In genomic region chr19:802497-802887, GRCh38 we compare ENCODE assay signal across 8 cellular contexts. TPM values are rescaled to one million over a fixed set of nuclear protein-coding genes. Genes with fewer than 3 reads are reported as not detected.
DNase-seq lines count a peak whose midpoint lies in the region; ATAC-seq lines count a peak whose summit lies in the region.
"Had no signal": no experiment of that assay in that cellular context is flagged by ENCODE, and none has a peak within 500 bp of the region (broad histone marks: within the 10 kb centered on the region; RNA-seq: fewer than 3 reads in every experiment).

No MANE protein-coding gene starts in this region.

- peak overlapping the region; percentile 9 for H3K27ac ChIP-seq in ectodermal cell (ENCODE audit: insufficient read depth, low read depth, low read length, poor library complexity, severe bottlenecking)
- H3K27ac ChIP-seq in skeletal muscle tissue (ENCODE audit: low read depth, low read length) = peak overlapping the region; percentile 62

- H3K36me3 Mint-ChIP-seq in T-helper 2 cell treated with Interferon-gamma antibody and Interleukin-4, amounts not matched to agents 5 μg/mL and 100 μg/mL, for 36 hours (ENCODE audit: low read depth) = peaks cover 56% of the 10 kb centered on the region

- H3K36me3 ChIP-seq in ectodermal cell (ENCODE audit: control insufficient read depth, insufficient read depth, low read length) (peaks cover 43% of the 10 kb centered on the region), skeletal muscle tissue (ENCODE audit: control insufficient read depth in 3 of 3, insufficient read depth in 3 of 3, low read length in 3 of 3) (peaks cover 40 to 43% (median 41%) of the 10 kb centered on the region in 3 donors)

- H3K9me3 Mint-ChIP-seq in T-helper 2 cell treated with Interferon-gamma antibody and Interleukin-4, amounts not matched to agents 5 μg/mL and 100 μg/mL, for 36 hours = no peaks in the 10 kb centered on the region
- H3K9me3 Mint-ChIP-seq: IgD-negative memory B cell had no signal

- H3K4me1 Mint-ChIP-seq in T-helper 2 cell treated with Interferon-gamma antibody and Interleukin-4, amounts not matched to agents 5 μg/mL and 100 μg/mL, for 36 hours (ENCODE audit: low read depth) = peaks cover 23% of the 10 kb centered on the region

- no peaks in the 10 kb centered on the region for H3K27me3 Mint-ChIP-seq in T-helper 2 cell treated with Interferon-gamma antibody and Interleukin-4, amounts not matched to agents 5 μg/mL and 100 μg/mL, for 36 hours (ENCODE audit: low read depth)
- H3K27me3 Mint-ChIP-seq: IgD-negative memory B cell had no signal

- peak overlapping the region; percentile 20 to 76 (median 50) for H3K9ac ChIP-seq in skeletal muscle tissue (ENCODE audit: low read depth in 1 of 3, low read length in 3 of 3)

- H3K27ac Mint-ChIP-seq in T-helper 2 cell treated with Interferon-gamma antibody and Interleukin-4, amounts not matched to agents 5 μg/mL and 100 μg/mL, for 36 hours = peak overlapping the region; percentile 20

- no peaks in the 10 kb centered on the region for H3K9me3 ChIP-seq in ectodermal cell (ENCODE audit: control insufficient read depth, low read length)
- no peaks in the 10 kb centered on the region for H3K9me3 ChIP-seq in skeletal muscle tissue (ENCODE audit: control insufficient read depth in 3 of 3, low read length in 3 of 3)

- WGBS in ectodermal cell, 2 experiments = 81 to 82% methylated on average over 12 of the region's 12 CpGs

- H3K4me1 ChIP-seq in ectodermal cell (ENCODE audit: control insufficient read depth, insufficient read depth, low read length) (peaks cover 28% of the 10 kb centered on the region), skeletal muscle tissue (ENCODE audit: control insufficient read depth in 3 of 3, insufficient read depth in 3 of 3, low read length in 3 of 3) (peaks cover 55 to 61% (median 56%) of the 10 kb centered on the region in 3 donors)

- no peaks in the 10 kb centered on the region for H3K27me3 ChIP-seq in ectodermal cell (ENCODE audit: control insufficient read depth, insufficient read depth, low read length, poor library complexity, severe bottlenecking)
- H3K27me3 ChIP-seq in skeletal muscle tissue (ENCODE audit: control insufficient read depth in 3 of 3, insufficient read depth in 3 of 3, low read length in 3 of 3) = no peaks in the 10 kb centered on the region

- H3K4me3 ChIP-seq in ectodermal cell (ENCODE audit: insufficient read depth, low read depth, low read length) (no peak overlapping the region), skeletal muscle tissue (ENCODE audit: low read length in 3 of 3) (peak overlapping the region; percentile 23 to 61 (median 59))

- peak overlapping the region; percentile 59 for H3K4me3 Mint-ChIP-seq in T-helper 2 cell treated with Interferon-gamma antibody and Interleukin-4, amounts not matched to agents 5 μg/mL and 100 μg/mL, for 36 hours

- no peak for ATAC-seq in HG02973 (IDR thresholded peaks at IDR 0.05; ENCODE audit: unreplicated experiment)

- no peak for DNase-seq in T-helper 2 cell treated with Interferon-gamma antibody and Interleukin-4, amounts not matched to agents 5 μg/mL and 100 μg/mL, for 36 hours (ENCODE audit: low spot score)
- no peak for DNase-seq in T-helper 2 cell
- DNase-seq in central memory CD4-positive, alpha-beta T cell = no peak

RNA-seq across cellular contexts. Expression of gene PTBP1, which starts 5.2 kb away (rescaled TPM):
- polyA plus RNA-seq in ectodermal cell (2013, experiment 1 of 4) = 477 TPM
- polyA plus RNA-seq in ectodermal cell (2013, experiment 2 of 4) = 476 TPM
- 331 TPM for polyA plus RNA-seq in ectodermal cell (2013, experiment 3 of 4)
- polyA plus RNA-seq in ectodermal cell (2013, experiment 4 of 4) = 345 TPM
- total RNA-seq in skeletal muscle tissue = 50.1 TPM

RNA-seq across cellular contexts. Expression of gene PLPPR3, which starts 19.3 kb away (rescaled TPM):
- 96.2 TPM for polyA plus RNA-seq in ectodermal cell (2013, experiment 1 of 4)
- polyA plus RNA-seq in ectodermal cell (2013, experiment 2 of 4) = 106 TPM
- polyA plus RNA-seq in ectodermal cell (2013, experiment 3 of 4) = 100 TPM
- polyA plus RNA-seq in ectodermal cell (2013, experiment 4 of 4) = 110 TPM
- 0.52 TPM for total RNA-seq in skeletal muscle tissue
- polyA plus RNA-seq: IgD-negative memory B cell had no signal

RNA-seq across cellular contexts. Expression of gene AZU1, which starts 25.1 kb away (rescaled TPM):
- polyA plus RNA-seq in ectodermal cell (2013, experiment 1 of 4) = 1.1 TPM
- 1.9 TPM for polyA plus RNA-seq in ectodermal cell (2013, experiment 2 of 4)
- 1.0 TPM for polyA plus RNA-seq in ectodermal cell (2013, experiment 3 of 4)
- 1.0 TPM for polyA plus RNA-seq in ectodermal cell (2013, experiment 4 of 4)
- total RNA-seq in skeletal muscle tissue = 2.6 TPM
- polyA plus RNA-seq: IgD-negative memory B cell had no signal

RNA-seq across cellular contexts. Expression of gene PRTN3, which starts 38.3 kb away (rescaled TPM):
- polyA plus RNA-seq in ectodermal cell (2013, experiment 1 of 4) = not detected
- 0.32 TPM for polyA plus RNA-seq in ectodermal cell (2013, experiment 2 of 4)
- polyA plus RNA-seq in ectodermal cell (2013, experiment 3 of 4) = not detected
- 1.1 TPM for polyA plus RNA-seq in ectodermal cell (2013, experiment 4 of 4)
- total RNA-seq in skeletal muscle tissue = 4.7 TPM
- polyA plus RNA-seq: IgD-negative memory B cell had no signal

RNA-seq across cellular contexts. Expression of gene ELANE, which starts 49.6 kb away (rescaled TPM):
- polyA plus RNA-seq in ectodermal cell (2013, experiment 1 of 4) = not detected
- not detected for polyA plus RNA-seq in ectodermal cell (2013, experiment 2 of 4)
- polyA plus RNA-seq in ectodermal cell (2013, experiment 3 of 4) = not detected
- polyA plus RNA-seq in ectodermal cell (2013, experiment 4 of 4) = not detected
- 0.52 TPM for total RNA-seq in skeletal muscle tissue
- total RNA-seq: frontal cortex had no signal
- polyA plus RNA-seq: IgD-negative memory B cell had no signal
